11 cellular contexts compared by ENCODE assay signal in genomic region chr5:150196986-150197385, GRCh38. TPM values are rescaled to one million over a fixed set of nuclear protein-coding genes. Genes with fewer than 3 reads are reported as not detected.
"Had no signal": no experiment of that assay in that cellular context is flagged by ENCODE, and none has a peak within 500 bp of the region (broad histone marks: within the 10 kb centered on the region; RNA-seq: fewer than 3 reads in every experiment).

No MANE protein-coding gene starts in this region.

- H3K4me1 ChIP-seq: HAP-1 had no signal

- H3K4me3 ChIP-seq: GM23248, GM23338, HAP-1 had no signal

- DNase-seq: GM23248, GOT3, H7, H9, HCEC 1CT, HFFc6 had no signal

- H3K36me3 ChIP-seq: HAP-1 had no signal

- H3K4me3 Mint-ChIP-seq: GM23338, H9, HFFc6 had no signal

- H3K27ac ChIP-seq: GM23248 had no signal

- H3K4me1 Mint-ChIP-seq: GM23338, H9 had no signal

- H3K4me2 ChIP-seq: GM23338 had no signal

- H3K27ac Mint-ChIP-seq: GM23338, H9, HFFc6 had no signal

- H3K9ac ChIP-seq: GM23248 had no signal

- ATAC-seq: GM23338, HCT116 had no signal

- H2AFZ ChIP-seq: GM23248, GM23338 had no signal

- H3K9me3 ChIP-seq: HAP-1 had no signal

- H3K9me3 Mint-ChIP-seq: GM23338, H9, HFFc6 had no signal

RNA-seq across cellular contexts. Expression of gene SLC6A7, which starts 7.1 kb away (rescaled TPM):
- total RNA-seq: GM23248, GM23338, H4, H7, H9, HFFc6 had no signal
- polyA plus RNA-seq: GM23248, GM23338 had no signal

RNA-seq across cellular contexts. Expression of gene CDX1, which starts 30.4 kb away (rescaled TPM):
- total RNA-seq: GM23248, GM23338, H1, H4 had no signal
- polyA plus RNA-seq: GM23248, GM23338, H1 had no signal
